8 cellular contexts compared by ENCODE assay signal in genomic region chr16:90023078-90023447, GRCh38. TPM values are rescaled to one million over a fixed set of nuclear protein-coding genes. Genes with fewer than 3 reads are reported as not detected.
A peak's percentile ranks its signal among the peaks of the same experiment; 100 is the strongest.
DNase-seq lines count a peak whose midpoint lies in the region; ATAC-seq and TF ChIP-seq lines count a peak whose summit lies in the region.

No MANE protein-coding gene starts in this region.

- peaks cover 3 to 6% of the 10 kb centered on the region in 2 experiments; a peak in 2 of 4 replicates for H3K36me3 ChIP-seq in HCT116 (ENCODE audit: control insufficient read depth in 1 of 2, insufficient read depth in 2 of 2, low read length in 2 of 2)
- peaks cover 0 to 3% (median 0%) of the 10 kb centered on the region in 6 donors for H3K36me3 ChIP-seq in spleen

- no peaks in the 10 kb centered on the region for H3K27me3 Mint-ChIP-seq in activated T-helper 17 cell treated with anti-CD3 and anti-CD28 coated beads, Interleukin-2, amount 50 U/mL, for 72 hours

- H3K27ac ChIP-seq in HCT116 (ENCODE audit: low read depth, low read length) (peak overlapping the region; percentile 50), right cardiac atrium (ENCODE audit: low read length) (no peak overlapping the region), spleen (peak overlapping the region; percentile 3 to 78 (median 73))

- H3K27me3 ChIP-seq in HCT116 (ENCODE audit: insufficient read depth, low read length) (no peaks in the 10 kb centered on the region), right cardiac atrium (ENCODE audit: control insufficient read depth, insufficient read depth) (no peaks in the 10 kb centered on the region), spleen (replicated peaks in 1 of 7) (peaks cover 0 to 25% (median 14%) of the 10 kb centered on the region in 7 donors)

- H3K79me2 ChIP-seq in HCT116 (ENCODE audit: insufficient read depth, low read length): peaks cover 67% of the 10 kb centered on the region

- RAD21 ChIA-PET in HCT116 (lab: Charles Lee; ENCODE audit: low non-redundant PET in 1 of 2, low total read pairs in 2 of 2, uncharacterized antibody in 2 of 2, unreplicated experiment in 2 of 2): no interaction called here

- peak overlapping the region; percentile 81 for H3K4me3 Mint-ChIP-seq in activated T-helper 17 cell treated with anti-CD3 and anti-CD28 coated beads, Interleukin-2, amount 50 U/mL, for 72 hours

- H3K9me2 ChIP-seq in HCT116 (ENCODE audit: insufficient read depth): no peaks in the 10 kb centered on the region

- H3K4me3 ChIP-seq in HCT116 (replicated peaks in 1 of 2; ENCODE audit: low read depth in 1 of 2, low read length in 2 of 2) (peak overlapping the region; percentile 86 to 87), right cardiac atrium (ENCODE audit: low read length) (peak overlapping the region; percentile 77), spleen (peak overlapping the region; percentile 51 to 77 (median 68))

- TF ChIP-seq CTCF in HCT116 (IDR thresholded peaks at IDR 0.05 in 2 of 3, conservative IDR thresholded peaks at IDR 0.05 in 1 of 3; ENCODE audit: borderline replicate concordance in 1 of 3, insufficient read depth in 1 of 3, low read depth in 2 of 3, low read length in 2 of 3) (no peak), spleen (IDR thresholded peaks at IDR 0.05 in 8 of 11, conservative IDR thresholded peaks at IDR 0.05 in 3 of 11) (no peak)

- no peak for TF ChIP-seq POLR2A in HCT116 (IDR thresholded peaks at IDR 0.05; ENCODE audit: borderline replicate concordance, extremely low read depth, insufficient read depth, insufficient read length)
- TF ChIP-seq POLR2A in spleen (IDR thresholded peaks at IDR 0.05): no peak

- WGBS in right cardiac atrium: 32% methylated on average over 7 of the region's 7 CpGs
- 50 to 57% (median 53%) methylated on average over 7 of the region's 7 CpGs for WGBS in spleen, 5 donors

- H3K4me2 ChIP-seq in HCT116 (ENCODE audit: low read length): peak overlapping the region; percentile 91

- no peaks in the 10 kb centered on the region for H4K20me1 ChIP-seq in HCT116 (ENCODE audit: insufficient read depth)

- DNase-seq in HCT116 (ENCODE audit: low read depth, low spot score): no peak
- no peak for DNase-seq in right cardiac atrium
- DNase-seq in spleen: no peak
- no peak for DNase-seq in glomerular visceral epithelial cell (ENCODE audit: extremely low spot score)
- no peak for DNase-seq in NCI-H1694 treated with DMSO at 0.1 percent for 48 hours (lab: John Stamatoyannopoulos, UW)
- no peak for DNase-seq in SHP77 treated with DMSO at 0.1 percent for 48 hours (lab: John Stamatoyannopoulos, UW)

- peaks cover 5% of the 10 kb centered on the region for H3K4me1 Mint-ChIP-seq in activated T-helper 17 cell treated with anti-CD3 and anti-CD28 coated beads, Interleukin-2, amount 50 U/mL, for 72 hours

- H3K27ac Mint-ChIP-seq in activated T-helper 17 cell treated with anti-CD3 and anti-CD28 coated beads, Interleukin-2, amount 50 U/mL, for 72 hours: no peak overlapping the region

- ATAC-seq in HCT116 (peak; percentile 2), right cardiac atrium (peak; percentile 39 to 47), HG03095 (IDR thresholded peaks at IDR 0.05; ENCODE audit: unreplicated experiment) (no peak)
- no peak for ATAC-seq in activated T-helper 17 cell treated with anti-CD3 and anti-CD28 coated beads, Interleukin-2, amount 50 U/mL, for 72 hours (replicated peaks)

- POLR2A ChIA-PET in HCT116 (lab: Charles Lee): interaction anchor here (1.4 kb wide), 1 partner anchor 8 kb away, joined by 3 read pairs; no protein-coding TSS in a partner anchor

- TF ChIP-seq RAD21 in HCT116 (IDR thresholded peaks at IDR 0.05; ENCODE audit: low read depth): no peak

- no peak overlapping the region for H2AFZ ChIP-seq in HCT116 (ENCODE audit: low read depth, low read length, poor library complexity, severe bottlenecking)

- CTCF ChIA-PET in HCT116 (lab: Charles Lee): no interaction called here

- no peaks in the 10 kb centered on the region for H3K36me3 Mint-ChIP-seq in activated T-helper 17 cell treated with anti-CD3 and anti-CD28 coated beads, Interleukin-2, amount 50 U/mL, for 72 hours (ENCODE audit: low read depth)

- H3K9me3 ChIP-seq in HCT116 (ENCODE audit: control insufficient read depth in 1 of 2, insufficient read depth in 1 of 2, low read depth in 1 of 2, low read length in 2 of 2) (no peaks in the 10 kb centered on the region), right cardiac atrium (ENCODE audit: control insufficient read depth, low read length) (no peaks in the 10 kb centered on the region), spleen (no peaks in the 10 kb centered on the region)

- intact Hi-C loops in HCT116 (cut with micrococcal nuclease) (no loop called here), right cardiac atrium (cut with DNase I) (no loop called here), spleen (cut with DNase I; ENCODE audit: low total_unique reads) (no loop called here)

- H3K9ac ChIP-seq in HCT116 (ENCODE audit: low read length): peak overlapping the region; percentile 91

- no TSS peak for BruUV-seq in HCT116 (replicated peaks; lab: Mats Ljungman, UMichigan)

- H3K9me3 Mint-ChIP-seq in activated T-helper 17 cell treated with anti-CD3 and anti-CD28 coated beads, Interleukin-2, amount 50 U/mL, for 72 hours: no peaks in the 10 kb centered on the region

- H3K4me1 ChIP-seq in HCT116 (ENCODE audit: control insufficient read depth in 1 of 2, insufficient read depth in 2 of 2, low read length in 2 of 2) (peaks cover 28 to 42% of the 10 kb centered on the region in 2 experiments), right cardiac atrium (ENCODE audit: control insufficient read depth, insufficient read depth, low read length) (no peaks in the 10 kb centered on the region), spleen (peaks cover 10 to 62% (median 48%) of the 10 kb centered on the region in 6 donors)

TF ChIP-seq in HCT116, 20 proteins besides CTCF, POLR2A, EP300 and RAD21:
- TF ChIP-seq ELF1 (IDR thresholded peaks at IDR 0.05; ENCODE audit: borderline replicate concordance, low read depth) (no peak), SRF (IDR thresholded peaks at IDR 0.05; ENCODE audit: low read depth) (no peak), ZFX (IDR thresholded peaks at IDR 0.05) (no peak), ATF3 (IDR thresholded peaks at IDR 0.05) (no peak), EZH2phosphoT487 (IDR thresholded peaks at IDR 0.05; ENCODE audit: borderline replicate concordance) (no peak), JUND (IDR thresholded peaks at IDR 0.05) (no peak), ZNF274 (IDR thresholded peaks at IDR 0.05; ENCODE audit: low read depth, low read length) (no peak), CEBPB (IDR thresholded peaks at IDR 0.05; ENCODE audit: low read depth) (no peak)
TF ChIP-seq in HCT116: peak in this region for 0.

RNA-seq across cellular contexts. Expression of gene DBNDD1, which starts 3.8 kb away (rescaled TPM):
- 60.2 TPM for total RNA-seq in HCT116 (2021; ENCODE audit: unreplicated experiment)
- polyA plus RNA-seq in HCT116 (2012): 51.1 and 61.3 TPM in 2 replicates
- under 1 TPM in 1 of 2 donors, not detected in 1; 0.53 TPM for total RNA-seq in activated T-helper 17 cell treated with anti-CD3 and anti-CD28 coated beads, Interleukin-2, amount 50 U/mL, for 72 hours
- 1 to 10 TPM; 1.7 to 2.5 (median 2.0) TPM for total RNA-seq in right cardiac atrium
- polyA plus RNA-seq in right cardiac atrium: 2.3 TPM
- 1 to 10 TPM in 6 of 7 donors, under 1 TPM in 1; 0.66 to 3.7 (median 1.8) TPM for total RNA-seq in spleen
- 1 to 10 TPM in 2 of 3 donors, under 1 TPM in 1; 0.87 to 1.9 (median 1.6) TPM for polyA plus RNA-seq in spleen

RNA-seq across cellular contexts. Expression of gene PRDM7, which starts 54.1 kb away (rescaled TPM):
- total RNA-seq in HCT116 (2021; ENCODE audit: unreplicated experiment): 0.07 TPM
- 0.05 and 0.10 TPM in 2 replicates for polyA plus RNA-seq in HCT116 (2012)
- total RNA-seq in activated T-helper 17 cell treated with anti-CD3 and anti-CD28 coated beads, Interleukin-2, amount 50 U/mL, for 72 hours: under 1 TPM in 1 of 2 donors, not detected in 1; 0.13 TPM
- total RNA-seq in right cardiac atrium: not detected
- polyA plus RNA-seq in right cardiac atrium: not detected
- total RNA-seq in spleen: not detected
- polyA plus RNA-seq in spleen: not detected

Comparison
In these comparisons a context has a peak if more than half of its experiments do, and no peak if none do; other contexts are left out.
1. ATAC-seq: peak in HCT116 (single experiment) and right cardiac atrium (2 of 2); none in activated T-helper 17 cell treated with anti-CD3 and anti-CD28 coated beads, Interleukin-2, amount 50 U/mL, for 72 hours (single experiment) and HG03095 (single experiment).
2. RNA of gene DBNDD1, which starts 3.8 kb away (total RNA-seq): 60.2 TPM in HCT116 (single experiment); 1.7 to 2.5 TPM in right cardiac atrium, 0.66 to 3.7 TPM in spleen and 0.53 TPM in activated T-helper 17 cell treated with anti-CD3 and anti-CD28 coated beads, Interleukin-2, amount 50 U/mL, for 72 hours; every median in the first group is over 10 times any median in the second.
3. Peak in every context shown above with its lines, with median percentiles within 50 percentile points of each other: H3K4me3 ChIP-seq.